Comparison of ENCODE assay signal across 27 cellular contexts in genomic region chr17:10073905-10074304, GRCh38.
"Had no signal": no experiment of that assay in that cellular context is flagged by ENCODE, and none has a peak within 500 bp of the region (broad histone marks: within the 10 kb centered on the region; RNA-seq: fewer than 3 reads in every experiment).

No MANE protein-coding gene starts in this region.

- H3K4me1 Mint-ChIP-seq: activated CD4-positive, alpha-beta T cell treated with anti-CD3 and anti-CD28 coated beads for 36 hours; activated CD8-positive, alpha-beta memory T cell treated with anti-CD3 and anti-CD28 coated beads, Interleukin-2, amount 10 ng/mL, durations not matched to agents 7 days and 5 days; activated naive CD4-positive, alpha-beta T cell treated with anti-CD3 and anti-CD28 coated beads, Interleukin-2, amount 50 U/mL, for 24 hours had no signal

- H3K4me1 ChIP-seq: foreskin keratinocyte, stomach, tibial artery had no signal

- H3K4me3 Mint-ChIP-seq: activated CD4-positive, alpha-beta T cell treated with anti-CD3 and anti-CD28 coated beads for 36 hours; activated CD8-positive, alpha-beta memory T cell treated with anti-CD3 and anti-CD28 coated beads, Interleukin-2, amount 10 ng/mL, durations not matched to agents 7 days and 5 days; activated CD8-positive, alpha-beta T cell treated with anti-CD3 and anti-CD28 coated beads, Interleukin-2, amount 10 ng/mL, durations not matched to agents 7 days and 5 days; activated naive CD4-positive, alpha-beta T cell treated with anti-CD3 and anti-CD28 coated beads, Interleukin-2, amount 50 U/mL, for 24 hours; activated naive CD8-positive, alpha-beta T cell treated with anti-CD3 and anti-CD28 coated beads, Interleukin-2, amount 50 U/mL, for 24 hours; dendritic cell treated with granulocyte-macrophage colony-stimulating factor and Interleukin-4, amounts not matched to agents 40 ng/mL and 50 ng/mL, for 4 days; endodermal cell; nephron; stimulated activated naive B cell treated with anti-CD40 and anti-IgM and Interleukin-4, amounts not matched to agents 10 μg/mL and 1 μg/mL and 100 μg/mL, for 72 hours; T-helper 2 cell treated with Interferon-gamma antibody and Interleukin-4, amounts not matched to agents 5 μg/mL and 100 μg/mL, for 36 hours had no signal

- H3K4me3 ChIP-seq: esophagus muscularis mucosa, stomach, tibial artery had no signal

- H3K27me3 Mint-ChIP-seq: activated CD4-positive, alpha-beta T cell treated with anti-CD3 and anti-CD28 coated beads for 36 hours; activated CD8-positive, alpha-beta memory T cell treated with anti-CD3 and anti-CD28 coated beads, Interleukin-2, amount 10 ng/mL, durations not matched to agents 7 days and 5 days; activated naive CD4-positive, alpha-beta T cell treated with anti-CD3 and anti-CD28 coated beads, Interleukin-2, amount 50 U/mL, for 24 hours; dendritic cell treated with granulocyte-macrophage colony-stimulating factor and Interleukin-4, amounts not matched to agents 40 ng/mL and 50 ng/mL, for 4 days; progenitor cell of endocrine pancreas; stimulated activated naive B cell treated with anti-CD40 and anti-IgM and Interleukin-4, amounts not matched to agents 10 μg/mL and 1 μg/mL and 100 μg/mL, for 72 hours had no signal

- ATAC-seq: activated CD4-positive, alpha-beta T cell treated with anti-CD3 and anti-CD28 coated beads for 36 hours; activated CD8-positive, alpha-beta memory T cell treated with anti-CD3 and anti-CD28 coated beads, Interleukin-2, amount 10 ng/mL, durations not matched to agents 7 days and 5 days; activated CD8-positive, alpha-beta T cell treated with anti-CD3 and anti-CD28 coated beads, Interleukin-2, amount 10 ng/mL, durations not matched to agents 7 days and 5 days; activated naive CD8-positive, alpha-beta T cell treated with anti-CD3 and anti-CD28 coated beads, Interleukin-2, amount 50 U/mL, for 24 hours; stimulated activated naive B cell treated with anti-CD40 and anti-IgM and Interleukin-4, amounts not matched to agents 10 μg/mL and 1 μg/mL and 100 μg/mL, for 72 hours had no signal

- H3K9me3 Mint-ChIP-seq: T-helper 2 cell treated with Interferon-gamma antibody and Interleukin-4, amounts not matched to agents 5 μg/mL and 100 μg/mL, for 36 hours had no signal

- H3K27ac ChIP-seq: esophagus muscularis mucosa, foreskin keratinocyte, neutrophil, stomach, tibial artery had no signal

- H3K36me3 Mint-ChIP-seq: activated CD8-positive, alpha-beta memory T cell treated with anti-CD3 and anti-CD28 coated beads, Interleukin-2, amount 10 ng/mL, durations not matched to agents 7 days and 5 days; activated naive CD4-positive, alpha-beta T cell treated with anti-CD3 and anti-CD28 coated beads, Interleukin-2, amount 50 U/mL, for 24 hours had no signal

- H3K27me3 ChIP-seq: esophagus muscularis mucosa, foreskin keratinocyte, neutrophil, stomach, tibial artery had no signal

- H3K27ac Mint-ChIP-seq: activated CD4-positive, alpha-beta T cell treated with anti-CD3 and anti-CD28 coated beads for 36 hours; activated CD8-positive, alpha-beta memory T cell treated with anti-CD3 and anti-CD28 coated beads, Interleukin-2, amount 10 ng/mL, durations not matched to agents 7 days and 5 days; activated CD8-positive, alpha-beta T cell treated with anti-CD3 and anti-CD28 coated beads, Interleukin-2, amount 10 ng/mL, durations not matched to agents 7 days and 5 days; activated naive CD4-positive, alpha-beta T cell treated with anti-CD3 and anti-CD28 coated beads, Interleukin-2, amount 50 U/mL, for 24 hours; activated naive CD8-positive, alpha-beta T cell treated with anti-CD3 and anti-CD28 coated beads, Interleukin-2, amount 50 U/mL, for 24 hours; activated T-helper 2 cell treated with anti-CD3 and anti-CD28 coated beads, Interferon-gamma antibody, Interleukin-2, Interleukin-4, amounts not matched to agents 10 μg/mL and 5 μg/mL and 100 μg/mL, durations not matched to agents 14 hours and 24 hours and 36 hours; dendritic cell treated with granulocyte-macrophage colony-stimulating factor and Interleukin-4, amounts not matched to agents 40 ng/mL and 50 ng/mL, for 4 days; endodermal cell; stimulated activated naive B cell treated with anti-CD40 and anti-IgM and Interleukin-4, amounts not matched to agents 10 μg/mL and 1 μg/mL and 100 μg/mL, for 72 hours; T-helper 2 cell treated with Interferon-gamma antibody and Interleukin-4, amounts not matched to agents 5 μg/mL and 100 μg/mL, for 36 hours had no signal

- H3K9me3 ChIP-seq: neutrophil had no signal

- DNase-seq: activated CD4-positive, alpha-beta T cell treated with anti-CD3 and anti-CD28 coated beads for 36 hours; activated CD4-positive, CD25-positive, alpha-beta regulatory T cell; activated CD8-positive, alpha-beta memory T cell treated with anti-CD3 and anti-CD28 coated beads, Interleukin-2, amount 10 ng/mL, durations not matched to agents 7 days and 5 days; activated CD8-positive, alpha-beta T cell treated with anti-CD3 and anti-CD28 coated beads, Interleukin-2, amount 10 ng/mL, durations not matched to agents 7 days and 5 days; activated naive CD8-positive, alpha-beta T cell treated with anti-CD3 and anti-CD28 coated beads, Interleukin-2, amount 50 U/mL, for 24 hours; activated T-cell treated with anti-CD3 and anti-CD28 coated beads, Interleukin-2, amount 50 U/mL, for 48 hours; amygdala; central memory CD4-positive, alpha-beta T cell; endodermal cell; foreskin keratinocyte; islet precursor cell; mammary epithelial cell; midbrain; stimulated activated CD4-positive, alpha-beta T cell treated with anti-CD3 and anti-CD28 coated beads, Interleukin-15, amount 100 ng/mL, for 24 hours; stimulated activated CD4-positive, alpha-beta T cell treated with anti-CD3 and anti-CD28 coated beads, Interleukin-2, amount 100 ng/mL, for 24 hours; stimulated activated naive B cell treated with anti-CD40 and anti-IgM and Interleukin-4, amounts not matched to agents 10 μg/mL and 1 μg/mL and 100 μg/mL, for 72 hours; stomach; T-helper 1 cell; tibial artery had no signal

- H3K36me3 ChIP-seq: esophagus muscularis mucosa, neutrophil, stomach, tibial artery had no signal
